Comparison of ENCODE assay signal across 1 cellular context in the genomic region with DNA sequence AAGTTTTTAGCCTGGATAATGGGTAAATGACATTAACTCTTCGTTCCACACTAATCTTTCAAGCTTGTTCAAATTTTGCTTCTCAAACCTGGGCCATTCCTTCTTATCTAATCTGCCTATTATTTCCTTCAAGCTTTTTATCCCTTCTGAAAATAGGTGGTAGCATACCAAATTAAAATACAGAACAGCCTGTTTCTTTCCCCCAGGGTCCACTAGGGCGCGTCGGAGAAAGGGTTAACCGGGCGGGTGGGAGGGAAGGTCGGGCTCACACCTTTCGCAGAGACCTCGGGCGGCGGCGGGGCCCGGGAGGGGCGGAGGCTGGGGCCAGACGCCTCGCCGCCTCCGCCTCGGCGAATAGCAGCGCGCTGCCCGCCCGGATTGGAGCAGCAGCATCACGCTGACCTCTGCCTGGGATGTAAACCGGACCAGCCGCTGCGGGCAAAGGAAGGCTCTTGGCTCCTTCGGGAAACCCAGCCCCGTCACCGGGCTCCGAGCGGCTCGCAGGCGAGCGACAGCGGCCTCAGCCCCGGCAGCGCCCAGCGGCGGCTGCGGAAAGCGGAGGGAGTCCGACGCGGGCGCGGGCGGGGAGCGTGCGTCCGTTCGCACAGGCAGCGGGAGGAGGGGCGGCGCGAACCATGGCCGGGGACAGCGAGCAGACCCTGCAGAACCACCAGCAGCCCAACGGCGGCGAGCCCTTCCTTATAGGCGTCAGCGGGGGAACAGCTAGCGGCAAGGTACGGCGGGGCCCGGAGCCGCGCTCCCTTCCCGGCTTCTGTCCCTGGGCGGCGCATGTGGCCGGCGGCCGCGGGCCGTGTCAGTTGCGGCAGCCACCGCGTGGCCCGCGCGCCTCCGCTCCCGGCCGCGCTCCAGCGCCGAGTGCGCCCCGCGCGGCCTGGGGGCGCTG.
TF ChIP-seq lines count a peak whose summit lies in the region.

TSS of gene UCK2 (plus strand) at position 416 of the 904 bp plus-strand sequence. CDS start at position 636, 220 bp downstream.

TF ChIP-seq in K562, 482 proteins besides CTCF, POLR2A, EP300 and RAD21 (continued from another document and continues in another):
- TF ChIP-seq, protein P1, sequence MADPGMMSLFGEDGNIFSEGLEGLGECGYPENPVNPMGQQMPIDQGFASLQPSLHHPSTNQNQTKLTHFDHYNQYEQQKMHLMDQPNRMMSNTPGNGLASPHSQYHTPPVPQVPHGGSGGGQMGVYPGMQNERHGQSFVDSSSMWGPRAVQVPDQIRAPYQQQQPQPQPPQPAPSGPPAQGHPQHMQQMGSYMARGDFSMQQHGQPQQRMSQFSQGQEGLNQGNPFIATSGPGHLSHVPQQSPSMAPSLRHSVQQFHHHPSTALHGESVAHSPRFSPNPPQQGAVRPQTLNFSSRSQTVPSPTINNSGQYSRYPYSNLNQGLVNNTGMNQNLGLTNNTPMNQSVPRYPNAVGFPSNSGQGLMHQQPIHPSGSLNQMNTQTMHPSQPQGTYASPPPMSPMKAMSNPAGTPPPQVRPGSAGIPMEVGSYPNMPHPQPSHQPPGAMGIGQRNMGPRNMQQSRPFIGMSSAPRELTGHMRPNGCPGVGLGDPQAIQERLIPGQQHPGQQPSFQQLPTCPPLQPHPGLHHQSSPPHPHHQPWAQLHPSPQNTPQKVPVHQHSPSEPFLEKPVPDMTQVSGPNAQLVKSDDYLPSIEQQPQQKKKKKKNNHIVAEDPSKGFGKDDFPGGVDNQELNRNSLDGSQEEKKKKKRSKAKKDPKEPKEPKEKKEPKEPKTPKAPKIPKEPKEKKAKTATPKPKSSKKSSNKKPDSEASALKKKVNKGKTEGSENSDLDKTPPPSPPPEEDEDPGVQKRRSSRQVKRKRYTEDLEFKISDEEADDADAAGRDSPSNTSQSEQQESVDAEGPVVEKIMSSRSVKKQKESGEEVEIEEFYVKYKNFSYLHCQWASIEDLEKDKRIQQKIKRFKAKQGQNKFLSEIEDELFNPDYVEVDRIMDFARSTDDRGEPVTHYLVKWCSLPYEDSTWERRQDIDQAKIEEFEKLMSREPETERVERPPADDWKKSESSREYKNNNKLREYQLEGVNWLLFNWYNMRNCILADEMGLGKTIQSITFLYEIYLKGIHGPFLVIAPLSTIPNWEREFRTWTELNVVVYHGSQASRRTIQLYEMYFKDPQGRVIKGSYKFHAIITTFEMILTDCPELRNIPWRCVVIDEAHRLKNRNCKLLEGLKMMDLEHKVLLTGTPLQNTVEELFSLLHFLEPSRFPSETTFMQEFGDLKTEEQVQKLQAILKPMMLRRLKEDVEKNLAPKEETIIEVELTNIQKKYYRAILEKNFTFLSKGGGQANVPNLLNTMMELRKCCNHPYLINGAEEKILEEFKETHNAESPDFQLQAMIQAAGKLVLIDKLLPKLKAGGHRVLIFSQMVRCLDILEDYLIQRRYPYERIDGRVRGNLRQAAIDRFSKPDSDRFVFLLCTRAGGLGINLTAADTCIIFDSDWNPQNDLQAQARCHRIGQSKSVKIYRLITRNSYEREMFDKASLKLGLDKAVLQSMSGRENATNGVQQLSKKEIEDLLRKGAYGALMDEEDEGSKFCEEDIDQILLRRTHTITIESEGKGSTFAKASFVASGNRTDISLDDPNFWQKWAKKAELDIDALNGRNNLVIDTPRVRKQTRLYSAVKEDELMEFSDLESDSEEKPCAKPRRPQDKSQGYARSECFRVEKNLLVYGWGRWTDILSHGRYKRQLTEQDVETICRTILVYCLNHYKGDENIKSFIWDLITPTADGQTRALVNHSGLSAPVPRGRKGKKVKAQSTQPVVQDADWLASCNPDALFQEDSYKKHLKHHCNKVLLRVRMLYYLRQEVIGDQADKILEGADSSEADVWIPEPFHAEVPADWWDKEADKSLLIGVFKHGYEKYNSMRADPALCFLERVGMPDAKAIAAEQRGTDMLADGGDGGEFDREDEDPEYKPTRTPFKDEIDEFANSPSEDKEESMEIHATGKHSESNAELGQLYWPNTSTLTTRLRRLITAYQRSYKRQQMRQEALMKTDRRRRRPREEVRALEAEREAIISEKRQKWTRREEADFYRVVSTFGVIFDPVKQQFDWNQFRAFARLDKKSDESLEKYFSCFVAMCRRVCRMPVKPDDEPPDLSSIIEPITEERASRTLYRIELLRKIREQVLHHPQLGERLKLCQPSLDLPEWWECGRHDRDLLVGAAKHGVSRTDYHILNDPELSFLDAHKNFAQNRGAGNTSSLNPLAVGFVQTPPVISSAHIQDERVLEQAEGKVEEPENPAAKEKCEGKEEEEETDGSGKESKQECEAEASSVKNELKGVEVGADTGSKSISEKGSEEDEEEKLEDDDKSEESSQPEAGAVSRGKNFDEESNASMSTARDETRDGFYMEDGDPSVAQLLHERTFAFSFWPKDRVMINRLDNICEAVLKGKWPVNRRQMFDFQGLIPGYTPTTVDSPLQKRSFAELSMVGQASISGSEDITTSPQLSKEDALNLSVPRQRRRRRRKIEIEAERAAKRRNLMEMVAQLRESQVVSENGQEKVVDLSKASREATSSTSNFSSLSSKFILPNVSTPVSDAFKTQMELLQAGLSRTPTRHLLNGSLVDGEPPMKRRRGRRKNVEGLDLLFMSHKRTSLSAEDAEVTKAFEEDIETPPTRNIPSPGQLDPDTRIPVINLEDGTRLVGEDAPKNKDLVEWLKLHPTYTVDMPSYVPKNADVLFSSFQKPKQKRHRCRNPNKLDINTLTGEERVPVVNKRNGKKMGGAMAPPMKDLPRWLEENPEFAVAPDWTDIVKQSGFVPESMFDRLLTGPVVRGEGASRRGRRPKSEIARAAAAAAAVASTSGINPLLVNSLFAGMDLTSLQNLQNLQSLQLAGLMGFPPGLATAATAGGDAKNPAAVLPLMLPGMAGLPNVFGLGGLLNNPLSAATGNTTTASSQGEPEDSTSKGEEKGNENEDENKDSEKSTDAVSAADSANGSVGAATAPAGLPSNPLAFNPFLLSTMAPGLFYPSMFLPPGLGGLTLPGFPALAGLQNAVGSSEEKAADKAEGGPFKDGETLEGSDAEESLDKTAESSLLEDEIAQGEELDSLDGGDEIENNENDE (IDR thresholded peaks at IDR 0.05; ENCODE audit: low read depth, low read length), result no peak
- no peak for TF ChIP-seq SP1 (CRISPR knock-in tag; IDR thresholded peaks at IDR 0.05)
- no peak; the same call in 1 of the 2 replicates for TF ChIP-seq LARP7 (IDR thresholded peaks at IDR 0.05)
- peak; percentile 24; the same call in 1 of the 2 replicates for TF ChIP-seq ZEB2 (IDR thresholded peaks at IDR 0.05)
- TF ChIP-seq SAP30 (IDR thresholded peaks at IDR 0.05; ENCODE audit: borderline replicate concordance, insufficient read depth, low read depth, low read length, poor library complexity, severe bottlenecking), result peak; percentile 30
- TF ChIP-seq NFYB (IDR thresholded peaks at IDR 0.05; ENCODE audit: extremely low read depth, insufficient read length), result peak; percentile 65
- TF ChIP-seq KDM4B (IDR thresholded peaks at IDR 0.05; ENCODE audit: borderline replicate concordance in 2 of 2, low read depth in 1 of 2), result no peak; a peak in 1 of 4 replicates
- TF ChIP-seq ZNF75A (CRISPR knock-in tag; IDR thresholded peaks at IDR 0.05), result no peak
- no peak for TF ChIP-seq CC2D1A (IDR thresholded peaks at IDR 0.05)
- peak; percentile 52 for TF ChIP-seq GABPA (tag; conservative IDR thresholded peaks at IDR 0.05; ENCODE audit: low read depth)
- no peak for TF ChIP-seq HLTF (IDR thresholded peaks at IDR 0.05)
- TF ChIP-seq, protein P2, sequence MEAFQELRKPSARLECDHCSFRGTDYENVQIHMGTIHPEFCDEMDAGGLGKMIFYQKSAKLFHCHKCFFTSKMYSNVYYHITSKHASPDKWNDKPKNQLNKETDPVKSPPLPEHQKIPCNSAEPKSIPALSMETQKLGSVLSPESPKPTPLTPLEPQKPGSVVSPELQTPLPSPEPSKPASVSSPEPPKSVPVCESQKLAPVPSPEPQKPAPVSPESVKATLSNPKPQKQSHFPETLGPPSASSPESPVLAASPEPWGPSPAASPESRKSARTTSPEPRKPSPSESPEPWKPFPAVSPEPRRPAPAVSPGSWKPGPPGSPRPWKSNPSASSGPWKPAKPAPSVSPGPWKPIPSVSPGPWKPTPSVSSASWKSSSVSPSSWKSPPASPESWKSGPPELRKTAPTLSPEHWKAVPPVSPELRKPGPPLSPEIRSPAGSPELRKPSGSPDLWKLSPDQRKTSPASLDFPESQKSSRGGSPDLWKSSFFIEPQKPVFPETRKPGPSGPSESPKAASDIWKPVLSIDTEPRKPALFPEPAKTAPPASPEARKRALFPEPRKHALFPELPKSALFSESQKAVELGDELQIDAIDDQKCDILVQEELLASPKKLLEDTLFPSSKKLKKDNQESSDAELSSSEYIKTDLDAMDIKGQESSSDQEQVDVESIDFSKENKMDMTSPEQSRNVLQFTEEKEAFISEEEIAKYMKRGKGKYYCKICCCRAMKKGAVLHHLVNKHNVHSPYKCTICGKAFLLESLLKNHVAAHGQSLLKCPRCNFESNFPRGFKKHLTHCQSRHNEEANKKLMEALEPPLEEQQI (IDR thresholded peaks at IDR 0.05), result no peak
- TF ChIP-seq ZBTB1 (CRISPR knock-in tag; IDR thresholded peaks at IDR 0.05; ENCODE audit: borderline replicate concordance, low read depth), result peak; percentile 90; the same call in 1 of the 2 replicates
- TF ChIP-seq ZBTB43 (CRISPR knock-in tag; IDR thresholded peaks at IDR 0.05), result no peak
- no peak for TF ChIP-seq MEF2D (tag; conservative IDR thresholded peaks at IDR 0.05; ENCODE audit: low read depth)
- no peak for TF ChIP-seq TCFL5 (CRISPR knock-in tag; conservative IDR thresholded peaks at IDR 0.05)
- no peak for TF ChIP-seq ZNF140 (CRISPR knock-in tag; IDR thresholded peaks at IDR 0.05)
- TF ChIP-seq XRCC5 (IDR thresholded peaks at IDR 0.05; ENCODE audit: low read depth, low read length), result no peak
- TF ChIP-seq HIVEP1 (CRISPR knock-in tag; IDR thresholded peaks at IDR 0.05), result no peak
- TF ChIP-seq, protein P3, sequence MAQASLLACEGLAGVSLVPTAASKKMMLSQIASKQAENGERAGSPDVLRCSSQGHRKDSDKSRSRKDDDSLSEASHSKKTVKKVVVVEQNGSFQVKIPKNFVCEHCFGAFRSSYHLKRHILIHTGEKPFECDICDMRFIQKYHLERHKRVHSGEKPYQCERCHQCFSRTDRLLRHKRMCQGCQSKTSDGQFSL (CRISPR knock-in tag; IDR thresholded peaks at IDR 0.05), result 0 out of 2 replicates have a peak, but pooled peaks have one; percentile 28
- TF ChIP-seq, protein P3 (tag; IDR thresholded peaks at IDR 0.05), result 0 out of 4 replicates have a peak, but pooled peaks of 1 of the 2 experiments have one; percentile 28
- TF ChIP-seq, protein P4, sequence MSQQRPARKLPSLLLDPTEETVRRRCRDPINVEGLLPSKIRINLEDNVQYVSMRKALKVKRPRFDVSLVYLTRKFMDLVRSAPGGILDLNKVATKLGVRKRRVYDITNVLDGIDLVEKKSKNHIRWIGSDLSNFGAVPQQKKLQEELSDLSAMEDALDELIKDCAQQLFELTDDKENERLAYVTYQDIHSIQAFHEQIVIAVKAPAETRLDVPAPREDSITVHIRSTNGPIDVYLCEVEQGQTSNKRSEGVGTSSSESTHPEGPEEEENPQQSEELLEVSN (IDR thresholded peaks at IDR 0.05; ENCODE audit: borderline replicate concordance in 1 of 2, extremely low read depth in 1 of 2, insufficient read depth in 1 of 2, insufficient read length in 1 of 2, low read depth in 1 of 2, low read length in 1 of 2, poor library complexity in 1 of 2, severe bottlenecking in 1 of 2), result peak; percentile 79 to 88
- TF ChIP-seq E2F4 (CRISPR knock-in tag; IDR thresholded peaks at IDR 0.05; ENCODE audit: low read depth), result peak; percentile 11; the same call in 1 of the 2 replicates
- no peak for TF ChIP-seq ZNF280A (IDR thresholded peaks at IDR 0.05; ENCODE audit: low read depth, partially characterized antibody)
- TF ChIP-seq YBX1 (IDR thresholded peaks at IDR 0.05), result no peak
- TF ChIP-seq RBM17 (IDR thresholded peaks at IDR 0.05; ENCODE audit: borderline replicate concordance, low read depth, low read length), result no peak
- TF ChIP-seq, protein P5, sequence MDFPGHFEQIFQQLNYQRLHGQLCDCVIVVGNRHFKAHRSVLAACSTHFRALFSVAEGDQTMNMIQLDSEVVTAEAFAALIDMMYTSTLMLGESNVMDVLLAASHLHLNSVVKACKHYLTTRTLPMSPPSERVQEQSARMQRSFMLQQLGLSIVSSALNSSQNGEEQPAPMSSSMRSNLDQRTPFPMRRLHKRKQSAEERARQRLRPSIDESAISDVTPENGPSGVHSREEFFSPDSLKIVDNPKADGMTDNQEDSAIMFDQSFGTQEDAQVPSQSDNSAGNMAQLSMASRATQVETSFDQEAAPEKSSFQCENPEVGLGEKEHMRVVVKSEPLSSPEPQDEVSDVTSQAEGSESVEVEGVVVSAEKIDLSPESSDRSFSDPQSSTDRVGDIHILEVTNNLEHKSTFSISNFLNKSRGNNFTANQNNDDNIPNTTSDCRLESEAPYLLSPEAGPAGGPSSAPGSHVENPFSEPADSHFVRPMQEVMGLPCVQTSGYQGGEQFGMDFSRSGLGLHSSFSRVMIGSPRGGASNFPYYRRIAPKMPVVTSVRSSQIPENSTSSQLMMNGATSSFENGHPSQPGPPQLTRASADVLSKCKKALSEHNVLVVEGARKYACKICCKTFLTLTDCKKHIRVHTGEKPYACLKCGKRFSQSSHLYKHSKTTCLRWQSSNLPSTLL (IDR thresholded peaks at IDR 0.05), result no peak
- TF ChIP-seq ZZZ3 (IDR thresholded peaks at IDR 0.05), result no peak
- TF ChIP-seq KLF16 (IDR thresholded peaks at IDR 0.05), result no peak
